Comparison of ENCODE assay signal across 31 cellular contexts in genomic region chr9:20594521-20594920, GRCh38.
"Had no signal": no experiment of that assay in that cellular context is flagged by ENCODE, and none has a peak within 500 bp of the region (broad histone marks: within the 10 kb centered on the region; RNA-seq: fewer than 3 reads in every experiment).

No MANE protein-coding gene starts in this region.

- H3K36me3 ChIP-seq: brain microvascular endothelial cell, gastrocnemius medialis, pancreas, prostate gland, upper lobe of left lung, vagina, WERI-Rb-1 had no signal

- H3K9me3 ChIP-seq: gastrocnemius medialis, pancreas, prostate gland, upper lobe of left lung, vagina had no signal

- H3K4me1 ChIP-seq: pancreas, prostate gland had no signal

- DNase-seq: activated CD4-positive, alpha-beta memory T cell treated with anti-CD3 and anti-CD28 coated beads, Interleukin-2, amount 10 ng/mL, durations not matched to agents 7 days and 5 days; activated CD4-positive, alpha-beta T cell treated with anti-CD3 and anti-CD28 coated beads, Interleukin-2, amount 10 ng/mL, durations not matched to agents 7 days and 5 days; activated CD4-positive, CD25-positive, alpha-beta regulatory T cell treated with anti-CD3 and anti-CD28 coated beads, Interleukin-2, amount 50 U/mL, for 72 hours; activated CD8-positive, alpha-beta memory T cell treated with anti-CD3 and anti-CD28 coated beads, Interleukin-2, amount 50 U/mL, for 48 hours; activated gamma-delta T cell; activated naive CD4-positive, alpha-beta T cell treated with anti-CD3 and anti-CD28 coated beads, Interleukin-2, amount 50 U/mL, for 16 hours; activated T-cell treated with anti-CD3 and anti-CD28 coated beads, Interleukin-2, amount 50 U/mL, for 24 hours; aorta; brain microvascular endothelial cell; dorsolateral prefrontal cortex; effector memory CD4-positive, alpha-beta T cell; gastrocnemius medialis; glutamatergic neuron; kidney; left colon; naive B cell; nucleus accumbens; pancreas; retina; stimulated activated CD4-positive, alpha-beta T cell treated with anti-CD3 and anti-CD28 coated beads, Interleukin-12 subunit alpha, Interleukin-12 subunit beta, amount 100 ng/mL, for 4 hours; stimulated activated CD4-positive, alpha-beta T cell treated with anti-CD3 and anti-CD28 coated beads, Interleukin-4, amount 100 ng/mL, for 1 hour; substantia nigra; T-helper 9 cell; upper lobe of left lung; WERI-Rb-1 had no signal

- ATAC-seq: gastrocnemius medialis, left colon, pancreas, sciatic nerve had no signal

- H3K27ac ChIP-seq: brain microvascular endothelial cell, coronary artery, gastrocnemius medialis, pancreas, prostate gland, skin epidermis, upper lobe of left lung, vagina, WERI-Rb-1 had no signal

- FAIRE-seq: kidney, pancreas, TTC549 had no signal

- H3K4me3 ChIP-seq: coronary artery, dorsolateral prefrontal cortex, gastrocnemius medialis, pancreas, prostate gland, skin epidermis, upper lobe of left lung, vagina had no signal

- H3K27me3 ChIP-seq: brain microvascular endothelial cell, dorsolateral prefrontal cortex, gastrocnemius medialis, pancreas, upper lobe of left lung, vagina had no signal
